Comparison of ENCODE assay signal across 24 cellular contexts in genomic region chr13:50390503-50391248, GRCh38.
"Had no signal": no experiment of that assay in that cellular context is flagged by ENCODE, and none has a peak within 500 bp of the region (broad histone marks: within the 10 kb centered on the region; RNA-seq: fewer than 3 reads in every experiment).

No MANE protein-coding gene starts in this region.

- H3K27ac Mint-ChIP-seq: activated CD4-positive, alpha-beta T cell treated with anti-CD3 and anti-CD28 coated beads, Interleukin-2, amount 10 ng/mL, durations not matched to agents 24 days and 14 days; activated CD8-positive, alpha-beta T cell treated with anti-CD3 and anti-CD28 coated beads for 36 hours; activated naive CD4-positive, alpha-beta T cell treated with anti-CD3 and anti-CD28 coated beads, Interleukin-2, amount 10 ng/mL, durations not matched to agents 7 days and 5 days; immature natural killer cell; T-cell had no signal

- H3K36me3 Mint-ChIP-seq: activated naive CD4-positive, alpha-beta T cell treated with anti-CD3 and anti-CD28 coated beads, Interleukin-2, amount 10 ng/mL, durations not matched to agents 7 days and 5 days; immature natural killer cell; naive B cell; T-cell had no signal

- ATAC-seq: activated CD8-positive, alpha-beta T cell treated with anti-CD3 and anti-CD28 coated beads for 36 hours; activated T-cell treated with anti-CD3 and anti-CD28 coated beads, Interleukin-2, amount 50 U/mL, for 4 hours; left ventricle myocardium superior; mucosa of descending colon; T-cell had no signal

- H3K27me3 Mint-ChIP-seq: central memory CD8-positive, alpha-beta T cell; naive B cell; T-cell had no signal

- H3K9me3 Mint-ChIP-seq: activated CD4-positive, alpha-beta T cell treated with anti-CD3 and anti-CD28 coated beads, Interleukin-2, amount 10 ng/mL, durations not matched to agents 24 days and 14 days; activated CD8-positive, alpha-beta T cell treated with anti-CD3 and anti-CD28 coated beads for 36 hours; activated naive CD4-positive, alpha-beta T cell treated with anti-CD3 and anti-CD28 coated beads, Interleukin-2, amount 10 ng/mL, durations not matched to agents 7 days and 5 days; activated T-cell treated with anti-CD3 and anti-CD28 coated beads, Interleukin-2, amount 50 U/mL, for 4 hours; central memory CD8-positive, alpha-beta T cell; immature natural killer cell; naive B cell; T-cell had no signal

- H3K4me1 Mint-ChIP-seq: activated CD4-positive, alpha-beta T cell treated with anti-CD3 and anti-CD28 coated beads, Interleukin-2, amount 10 ng/mL, durations not matched to agents 24 days and 14 days; activated naive CD4-positive, alpha-beta T cell treated with anti-CD3 and anti-CD28 coated beads, Interleukin-2, amount 10 ng/mL, durations not matched to agents 7 days and 5 days; central memory CD8-positive, alpha-beta T cell had no signal

- DNase-seq: activated CD4-positive, alpha-beta T cell treated with anti-CD3 and anti-CD28 coated beads, Interleukin-2, amount 10 ng/mL, durations not matched to agents 24 days and 14 days; activated CD8-positive, alpha-beta memory T cell treated with anti-CD3 and anti-CD28 coated beads, Interleukin-2, amount 50 U/mL, for 4 hours; activated CD8-positive, alpha-beta T cell treated with anti-CD3 and anti-CD28 coated beads for 36 hours; activated naive CD4-positive, alpha-beta T cell treated with anti-CD3 and anti-CD28 coated beads, Interleukin-2, amount 10 ng/mL, durations not matched to agents 7 days and 5 days; activated T-cell treated with anti-CD3 and anti-CD28 coated beads, Interleukin-2, amount 50 U/mL, for 4 hours; effector CD4-positive, alpha-beta T cell; immature natural killer cell; kidney glomerular epithelial cell; left ventricle myocardium superior; mesenchymal stem cell; mucosa of descending colon; naive B cell; retina; stimulated activated CD4-positive, alpha-beta T cell treated with anti-CD3 and anti-CD28 coated beads, Interleukin-12 subunit alpha, Interleukin-12 subunit beta, amount 100 ng/mL, for 4 hours; stimulated activated CD4-positive, alpha-beta T cell treated with anti-CD3 and anti-CD28 coated beads, Interleukin-1b, Interleukin-23, amount 100 ng/mL, for 48 hours; stimulated activated CD8-positive, alpha-beta memory T cell treated with anti-CD3 and anti-CD28 coated beads, Interleukin-4, amount 100 ng/mL, for 48 hours; stimulated activated naive CD4-positive, alpha-beta T cell treated with Interleukin-2 at 50 U/mL for 16 hours; T-cell; T-helper 9 cell; uterus had no signal

- H3K27ac ChIP-seq: ascending aorta, coronary artery, tibial nerve, uterus had no signal

- H3K4me3 Mint-ChIP-seq: activated CD4-positive, alpha-beta T cell treated with anti-CD3 and anti-CD28 coated beads, Interleukin-2, amount 10 ng/mL, durations not matched to agents 24 days and 14 days; activated CD8-positive, alpha-beta T cell treated with anti-CD3 and anti-CD28 coated beads for 36 hours; activated naive CD4-positive, alpha-beta T cell treated with anti-CD3 and anti-CD28 coated beads, Interleukin-2, amount 10 ng/mL, durations not matched to agents 7 days and 5 days; activated T-cell treated with anti-CD3 and anti-CD28 coated beads, Interleukin-2, amount 50 U/mL, for 4 hours; central memory CD8-positive, alpha-beta T cell; immature natural killer cell; naive B cell; T-cell had no signal
